ENCODE assay signal across 19 cellular contexts in the genomic region with DNA sequence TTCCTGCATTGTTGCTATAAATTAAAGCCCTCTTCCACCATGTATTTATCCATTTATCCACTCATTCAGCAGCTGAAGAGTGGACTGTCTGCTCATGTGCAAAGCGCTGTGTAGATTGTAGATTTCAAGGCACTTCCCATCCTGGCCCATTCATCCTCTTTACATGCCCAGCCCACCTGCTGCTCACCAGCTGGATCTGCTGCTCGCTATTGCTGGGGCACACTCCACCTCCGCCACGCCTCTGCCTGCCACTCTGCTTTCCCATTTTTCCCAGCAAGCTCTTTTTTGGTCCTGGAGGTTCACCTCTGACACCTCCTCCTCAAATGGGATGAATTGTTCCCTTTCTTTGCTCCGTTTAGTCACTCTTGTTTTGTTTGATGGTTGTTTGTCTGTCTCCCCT. TPM values are rescaled to one million over a fixed set of nuclear protein-coding genes. Genes with fewer than 3 reads are reported as not detected.
DNase-seq lines count a peak whose midpoint lies in the region; TF ChIP-seq lines count a peak whose summit lies in the region.
"Had no signal": no experiment of that assay in that cellular context is flagged by ENCODE, and none has a peak within 500 bp of the region (broad histone marks: within the 10 kb centered on the region; RNA-seq: fewer than 3 reads in every experiment).

No MANE protein-coding gene starts in this region.

- H3K27me3 Mint-ChIP-seq in endothelial cell (ENCODE audit: unreplicated experiment): peaks cover 3% of the 10 kb centered on the region
- no peaks in the 10 kb centered on the region for H3K27me3 Mint-ChIP-seq in chondrocyte (ENCODE audit: low read depth)

- H3K36me3 ChIP-seq in BE2C: peaks cover 29% of the 10 kb centered on the region
- H3K36me3 ChIP-seq: SJSA1 had no signal

- H3K9me3 Mint-ChIP-seq in endothelial cell (ENCODE audit: unreplicated experiment) (no peaks in the 10 kb centered on the region), chondrocyte (ENCODE audit: low read depth) (no peaks in the 10 kb centered on the region)
- H3K9me3 Mint-ChIP-seq: CD14-positive monocyte had no signal

- H3K4me1 ChIP-seq in BE2C: no peaks in the 10 kb centered on the region
- H3K4me1 ChIP-seq: HAP-1, SJSA1 had no signal

- H3K27ac Mint-ChIP-seq in endothelial cell (ENCODE audit: unreplicated experiment) (no peak overlapping the region), chondrocyte (ENCODE audit: unreplicated experiment) (no peak overlapping the region)

- in situ Hi-C loops in G401 (cut with HindIII; ENCODE audit: low sequenced_read_pairs): no loop called here

- H3K27me3 ChIP-seq in BE2C: no peaks in the 10 kb centered on the region
- H3K27me3 ChIP-seq: SJSA1 had no signal

- TF ChIP-seq CTCF in endothelial cell (IDR thresholded peaks at IDR 0.05; ENCODE audit: unreplicated experiment) (no peak), chondrocyte (IDR thresholded peaks at IDR 0.05) (no peak), BE2C (IDR thresholded peaks at IDR 0.05; ENCODE audit: low read depth, low read length) (no peak)

- no peak overlapping the region for H3K4me3 ChIP-seq in BE2C (ENCODE audit: low read depth, low read length)
- H3K4me3 ChIP-seq: HAP-1, SJSA1 had no signal

- H3K4me3 Mint-ChIP-seq in endothelial cell (ENCODE audit: unreplicated experiment) (peak overlapping the region; percentile 24), chondrocyte (ENCODE audit: unreplicated experiment) (no peak overlapping the region)
- H3K4me3 Mint-ChIP-seq: CD14-positive monocyte had no signal

- H3K36me3 Mint-ChIP-seq in endothelial cell (ENCODE audit: low read depth, unreplicated experiment) (peaks cover 37% of the 10 kb centered on the region), chondrocyte (ENCODE audit: low read depth) (peaks cover 47% of the 10 kb centered on the region)

- no peaks in the 10 kb centered on the region for H3K9me3 ChIP-seq in BE2C
- H3K9me3 ChIP-seq: HAP-1, SJSA1 had no signal

- H3K4me1 Mint-ChIP-seq in endothelial cell (ENCODE audit: unreplicated experiment) (peaks cover 18% of the 10 kb centered on the region), chondrocyte (ENCODE audit: low read depth) (no peaks in the 10 kb centered on the region)
- H3K4me1 Mint-ChIP-seq: CD14-positive monocyte had no signal

- DNase-seq in NCI-H146 (lab: John Stamatoyannopoulos, UW): peak; percentile 14
- no peak for DNase-seq in NCI-H146 treated with DMSO at 0.1 percent for 48 hours (lab: John Stamatoyannopoulos, UW; ENCODE audit: unreplicated experiment)
- peak; percentile 77 for DNase-seq in G401 (ENCODE audit: low spot score)
- DNase-seq in NCI-H524 (lab: John Stamatoyannopoulos, UW): peak; percentile 62 to 80
- no peak for DNase-seq in endothelial cell (ENCODE audit: low spot score)
- DNase-seq in activated CD4-positive, alpha-beta T cell treated with anti-CD3 and anti-CD28 coated beads for 48 hours: no peak
- no peak for DNase-seq in chondrocyte (ENCODE audit: low spot score)
- DNase-seq in BE2C: no peak
- DNase-seq: COR-L47; DMS79; GDM1; NCI-H187; NK-92 treated with Interleukin-12 subunit alpha and Interleukin-12 subunit beta, amount 100 ng/mL, for 24 hours; OCI-M1; RPMI8226; SW 1271 had no signal

RNA-seq across cellular contexts. Expression of a gene that starts 48.3 kb away (rescaled TPM):
- 49.5 and 54.7 TPM in 2 replicates for total RNA-seq in G401 (2014; rRNA removed; shearing (Covaris generic))
- total RNA-seq in endothelial cell (ENCODE audit: unreplicated experiment): 28.6 TPM
- total RNA-seq in chondrocyte: 29.2 to 32.4 TPM (median 29.9 TPM) in 3 replicates
- polyA plus RNA-seq in BE2C (2012; ENCODE audit: insufficient read depth, insufficient read length, low read depth): 38.7 TPM

RNA-seq across cellular contexts. Expression of a gene that starts 59.9 kb away (rescaled TPM):
- 2.3 and 9.7 TPM in 2 replicates for total RNA-seq in G401 (2014; rRNA removed; shearing (Covaris generic))
- total RNA-seq in endothelial cell (ENCODE audit: unreplicated experiment): 28.4 TPM
- 62.7 to 67.2 TPM (median 66.0 TPM) in 3 replicates for total RNA-seq in chondrocyte
- polyA plus RNA-seq in BE2C (2012; ENCODE audit: insufficient read depth, insufficient read length, low read depth): 16.8 TPM

Comparison
In these comparisons a context has a peak if more than half of its experiments do, and no peak if none do; other contexts are left out.
1. DNase-seq: peak in NCI-H146 (single experiment), G401 (single experiment) and NCI-H524 (2 of 2); none in NCI-H146 treated with DMSO at 0.1 percent for 48 hours (single experiment), endothelial cell (single experiment), activated CD4-positive, alpha-beta T cell treated with anti-CD3 and anti-CD28 coated beads for 48 hours (single experiment), chondrocyte (single experiment) and BE2C (single experiment).